ENCODE assay signal across 1 cellular context in the genomic region with DNA sequence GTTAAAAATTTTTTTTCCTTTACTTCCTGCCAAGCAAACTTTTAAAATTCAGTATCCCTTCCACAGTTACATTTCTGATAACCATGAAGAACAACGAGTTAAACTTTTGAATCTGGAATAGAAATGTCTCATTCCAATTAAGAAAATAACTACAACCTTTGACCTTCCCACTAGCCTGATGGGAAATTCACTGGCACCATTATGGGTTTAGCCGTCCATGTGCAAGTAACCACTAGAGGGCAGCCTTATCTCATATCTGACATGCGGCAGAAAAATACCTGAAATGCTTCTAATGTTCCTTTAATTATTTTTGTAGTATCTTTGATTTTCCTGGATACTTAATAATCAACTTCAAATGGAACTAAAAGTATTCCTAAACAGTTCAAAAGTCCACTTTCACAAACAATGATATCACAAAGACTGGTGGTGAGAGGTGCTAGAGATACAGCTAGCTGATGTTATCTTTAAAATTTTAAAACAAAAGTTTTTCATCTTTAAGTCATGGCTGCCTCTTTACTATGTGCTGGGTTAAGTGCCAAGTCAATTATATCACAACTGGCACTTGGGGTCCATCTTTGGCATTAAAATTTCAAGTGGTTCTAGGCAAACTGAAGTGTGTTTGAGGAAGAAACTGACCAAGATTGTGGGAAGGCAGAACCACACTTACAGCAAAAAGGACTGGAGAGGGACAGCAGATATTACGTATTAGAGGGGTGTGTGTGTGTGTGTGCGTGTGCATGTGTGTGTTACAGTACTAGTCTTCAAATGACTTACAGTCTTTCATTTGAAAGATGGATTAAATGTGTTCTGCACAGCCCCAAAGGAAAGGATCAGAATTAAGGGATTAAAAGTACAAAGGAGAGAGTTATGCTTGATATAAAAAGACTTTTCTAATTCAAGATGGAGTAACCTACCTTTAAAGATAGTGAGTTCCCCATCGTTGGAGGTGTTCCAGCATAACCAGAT.
TF ChIP-seq lines count a peak whose summit lies in the region.

No MANE protein-coding gene starts in this region.

TF ChIP-seq in K562, 482 proteins besides CTCF, POLR2A, EP300 and RAD21 (continued from another document):
- TF ChIP-seq CBX8 (IDR thresholded peaks at IDR 0.05; ENCODE audit: borderline replicate concordance, extremely low read depth, low read depth, low read length, poor library complexity, severe bottlenecking) (no peak), EWSR1 (IDR thresholded peaks at IDR 0.05; ENCODE audit: borderline replicate concordance, low read depth, partially characterized antibody) (no peak), ZNF699 (CRISPR knock-in tag; IDR thresholded peaks at IDR 0.05; ENCODE audit: insufficient replicate concordance) (no peak), NR2C2 (CRISPR knock-in tag; IDR thresholded peaks at IDR 0.05) (peak; percentile 88; the same call in 1 of the 2 replicates), NR2C2 (tag; IDR thresholded peaks at IDR 0.05) (peak; percentile 98), NR2C1 (IDR thresholded peaks at IDR 0.05) (peak; percentile 94), NR2C1 (tag; IDR thresholded peaks at IDR 0.05) (peak; percentile 96), ZNF384 (IDR thresholded peaks at IDR 0.05; ENCODE audit: low read depth, low read length) (no peak), JUND (IDR thresholded peaks at IDR 0.05; ENCODE audit: borderline replicate concordance, low read depth, low read length) (peak; percentile 16; the same call in 1 of the 2 replicates), JUND (tag; IDR thresholded peaks at IDR 0.05; ENCODE audit: borderline replicate concordance, low read depth, low read length) (no peak), LCOR (CRISPR knock-in tag; IDR thresholded peaks at IDR 0.05) (no peak), FOXA1 (IDR thresholded peaks at IDR 0.05; ENCODE audit: borderline replicate concordance) (no peak), MEF2A (IDR thresholded peaks at IDR 0.05; ENCODE audit: control insufficient read depth, low read depth, low read length) (no peak), DIDO1 (tag; IDR thresholded peaks at IDR 0.05; ENCODE audit: low read depth) (0 out of 2 replicates have a peak, but pooled peaks have one; percentile 32), POLR2AphosphoS5 (IDR thresholded peaks at IDR 0.05; ENCODE audit: control insufficient read depth, insufficient read depth, low read depth, low read length) (no peak), RCOR1 (IDR thresholded peaks at IDR 0.05; ENCODE audit: borderline replicate concordance in 1 of 2, low read depth in 2 of 2, low read length in 2 of 2) (peak in 1 of 2 experiments; percentile 71; a peak in 1 of 4 replicates), YY1 (IDR thresholded peaks at IDR 0.05; ENCODE audit: borderline replicate concordance in 1 of 3, control insufficient read depth in 1 of 3, extremely low read depth in 1 of 3, insufficient read depth in 3 of 3, insufficient read length in 1 of 3, insufficient replicate concordance in 2 of 3, low read depth in 1 of 3, low read length in 2 of 3) (peak in 1 of 3 experiments; percentile 47), ZNF143 (CRISPR knock-in tag; IDR thresholded peaks at IDR 0.05) (peak; percentile 53; the same call in 1 of the 2 replicates)
- TF ChIP-seq, protein P1, sequence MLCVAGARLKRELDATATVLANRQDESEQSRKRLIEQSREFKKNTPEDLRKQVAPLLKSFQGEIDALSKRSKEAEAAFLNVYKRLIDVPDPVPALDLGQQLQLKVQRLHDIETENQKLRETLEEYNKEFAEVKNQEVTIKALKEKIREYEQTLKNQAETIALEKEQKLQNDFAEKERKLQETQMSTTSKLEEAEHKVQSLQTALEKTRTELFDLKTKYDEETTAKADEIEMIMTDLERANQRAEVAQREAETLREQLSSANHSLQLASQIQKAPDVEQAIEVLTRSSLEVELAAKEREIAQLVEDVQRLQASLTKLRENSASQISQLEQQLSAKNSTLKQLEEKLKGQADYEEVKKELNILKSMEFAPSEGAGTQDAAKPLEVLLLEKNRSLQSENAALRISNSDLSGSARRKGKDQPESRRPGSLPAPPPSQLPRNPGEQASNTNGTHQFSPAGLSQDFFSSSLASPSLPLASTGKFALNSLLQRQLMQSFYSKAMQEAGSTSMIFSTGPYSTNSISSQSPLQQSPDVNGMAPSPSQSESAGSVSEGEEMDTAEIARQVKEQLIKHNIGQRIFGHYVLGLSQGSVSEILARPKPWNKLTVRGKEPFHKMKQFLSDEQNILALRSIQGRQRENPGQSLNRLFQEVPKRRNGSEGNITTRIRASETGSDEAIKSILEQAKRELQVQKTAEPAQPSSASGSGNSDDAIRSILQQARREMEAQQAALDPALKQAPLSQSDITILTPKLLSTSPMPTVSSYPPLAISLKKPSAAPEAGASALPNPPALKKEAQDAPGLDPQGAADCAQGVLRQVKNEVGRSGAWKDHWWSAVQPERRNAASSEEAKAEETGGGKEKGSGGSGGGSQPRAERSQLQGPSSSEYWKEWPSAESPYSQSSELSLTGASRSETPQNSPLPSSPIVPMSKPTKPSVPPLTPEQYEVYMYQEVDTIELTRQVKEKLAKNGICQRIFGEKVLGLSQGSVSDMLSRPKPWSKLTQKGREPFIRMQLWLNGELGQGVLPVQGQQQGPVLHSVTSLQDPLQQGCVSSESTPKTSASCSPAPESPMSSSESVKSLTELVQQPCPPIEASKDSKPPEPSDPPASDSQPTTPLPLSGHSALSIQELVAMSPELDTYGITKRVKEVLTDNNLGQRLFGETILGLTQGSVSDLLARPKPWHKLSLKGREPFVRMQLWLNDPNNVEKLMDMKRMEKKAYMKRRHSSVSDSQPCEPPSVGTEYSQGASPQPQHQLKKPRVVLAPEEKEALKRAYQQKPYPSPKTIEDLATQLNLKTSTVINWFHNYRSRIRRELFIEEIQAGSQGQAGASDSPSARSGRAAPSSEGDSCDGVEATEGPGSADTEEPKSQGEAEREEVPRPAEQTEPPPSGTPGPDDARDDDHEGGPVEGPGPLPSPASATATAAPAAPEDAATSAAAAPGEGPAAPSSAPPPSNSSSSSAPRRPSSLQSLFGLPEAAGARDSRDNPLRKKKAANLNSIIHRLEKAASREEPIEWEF (CRISPR knock-in tag; IDR thresholded peaks at IDR 0.05): no peak
- TF ChIP-seq, protein P2, sequence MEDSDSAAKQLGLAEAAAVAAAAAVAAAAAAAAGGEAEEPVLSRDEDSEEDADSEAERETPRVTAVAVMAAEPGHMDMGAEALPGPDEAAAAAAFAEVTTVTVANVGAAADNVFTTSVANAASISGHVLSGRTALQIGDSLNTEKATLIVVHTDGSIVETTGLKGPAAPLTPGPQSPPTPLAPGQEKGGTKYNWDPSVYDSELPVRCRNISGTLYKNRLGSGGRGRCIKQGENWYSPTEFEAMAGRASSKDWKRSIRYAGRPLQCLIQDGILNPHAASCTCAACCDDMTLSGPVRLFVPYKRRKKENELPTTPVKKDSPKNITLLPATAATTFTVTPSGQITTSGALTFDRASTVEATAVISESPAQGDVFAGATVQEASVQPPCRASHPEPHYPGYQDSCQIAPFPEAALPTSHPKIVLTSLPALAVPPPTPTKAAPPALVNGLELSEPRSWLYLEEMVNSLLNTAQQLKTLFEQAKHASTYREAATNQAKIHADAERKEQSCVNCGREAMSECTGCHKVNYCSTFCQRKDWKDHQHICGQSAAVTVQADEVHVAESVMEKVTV (CRISPR knock-in tag; IDR thresholded peaks at IDR 0.05): peak; percentile 71; the same call in 1 of the 2 replicates
- TF ChIP-seq, protein P3, sequence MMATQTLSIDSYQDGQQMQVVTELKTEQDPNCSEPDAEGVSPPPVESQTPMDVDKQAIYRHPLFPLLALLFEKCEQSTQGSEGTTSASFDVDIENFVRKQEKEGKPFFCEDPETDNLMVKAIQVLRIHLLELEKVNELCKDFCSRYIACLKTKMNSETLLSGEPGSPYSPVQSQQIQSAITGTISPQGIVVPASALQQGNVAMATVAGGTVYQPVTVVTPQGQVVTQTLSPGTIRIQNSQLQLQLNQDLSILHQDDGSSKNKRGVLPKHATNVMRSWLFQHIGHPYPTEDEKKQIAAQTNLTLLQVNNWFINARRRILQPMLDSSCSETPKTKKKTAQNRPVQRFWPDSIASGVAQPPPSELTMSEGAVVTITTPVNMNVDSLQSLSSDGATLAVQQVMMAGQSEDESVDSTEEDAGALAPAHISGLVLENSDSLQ (IDR thresholded peaks at IDR 0.05): no peak
- TF ChIP-seq, protein P4, sequence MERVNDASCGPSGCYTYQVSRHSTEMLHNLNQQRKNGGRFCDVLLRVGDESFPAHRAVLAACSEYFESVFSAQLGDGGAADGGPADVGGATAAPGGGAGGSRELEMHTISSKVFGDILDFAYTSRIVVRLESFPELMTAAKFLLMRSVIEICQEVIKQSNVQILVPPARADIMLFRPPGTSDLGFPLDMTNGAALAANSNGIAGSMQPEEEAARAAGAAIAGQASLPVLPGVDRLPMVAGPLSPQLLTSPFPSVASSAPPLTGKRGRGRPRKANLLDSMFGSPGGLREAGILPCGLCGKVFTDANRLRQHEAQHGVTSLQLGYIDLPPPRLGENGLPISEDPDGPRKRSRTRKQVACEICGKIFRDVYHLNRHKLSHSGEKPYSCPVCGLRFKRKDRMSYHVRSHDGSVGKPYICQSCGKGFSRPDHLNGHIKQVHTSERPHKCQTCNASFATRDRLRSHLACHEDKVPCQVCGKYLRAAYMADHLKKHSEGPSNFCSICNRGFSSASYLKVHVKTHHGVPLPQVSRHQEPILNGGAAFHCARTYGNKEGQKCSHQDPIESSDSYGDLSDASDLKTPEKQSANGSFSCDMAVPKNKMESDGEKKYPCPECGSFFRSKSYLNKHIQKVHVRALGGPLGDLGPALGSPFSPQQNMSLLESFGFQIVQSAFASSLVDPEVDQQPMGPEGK (CRISPR knock-in tag; IDR thresholded peaks at IDR 0.05; ENCODE audit: borderline replicate concordance): no peak
